In the genomic region with DNA sequence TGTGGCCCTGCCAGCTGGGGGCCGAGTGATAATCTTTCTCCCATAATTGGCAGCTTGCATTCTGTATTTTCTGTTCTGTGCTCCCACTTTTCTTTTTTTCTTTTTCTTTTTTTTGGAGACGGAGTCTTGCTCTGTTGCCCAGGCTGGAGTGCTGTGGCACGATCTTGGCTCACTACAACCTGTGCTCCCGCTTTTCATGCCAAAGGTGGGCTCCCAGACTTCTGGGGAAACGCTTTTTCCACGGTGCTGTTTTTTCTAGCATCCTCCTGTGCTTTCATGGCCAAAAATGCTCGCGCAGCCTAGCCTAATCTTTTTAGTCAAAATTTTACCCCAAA, we compare ENCODE assay signal across 1 cellular context.
TF ChIP-seq lines count a peak whose summit lies in the region.

No MANE protein-coding gene starts in this region.

TF ChIP-seq in GM23338, 12 proteins besides CTCF, POLR2A, EP300 and RAD21 (continued from another document):
- TF ChIP-seq, protein P1, sequence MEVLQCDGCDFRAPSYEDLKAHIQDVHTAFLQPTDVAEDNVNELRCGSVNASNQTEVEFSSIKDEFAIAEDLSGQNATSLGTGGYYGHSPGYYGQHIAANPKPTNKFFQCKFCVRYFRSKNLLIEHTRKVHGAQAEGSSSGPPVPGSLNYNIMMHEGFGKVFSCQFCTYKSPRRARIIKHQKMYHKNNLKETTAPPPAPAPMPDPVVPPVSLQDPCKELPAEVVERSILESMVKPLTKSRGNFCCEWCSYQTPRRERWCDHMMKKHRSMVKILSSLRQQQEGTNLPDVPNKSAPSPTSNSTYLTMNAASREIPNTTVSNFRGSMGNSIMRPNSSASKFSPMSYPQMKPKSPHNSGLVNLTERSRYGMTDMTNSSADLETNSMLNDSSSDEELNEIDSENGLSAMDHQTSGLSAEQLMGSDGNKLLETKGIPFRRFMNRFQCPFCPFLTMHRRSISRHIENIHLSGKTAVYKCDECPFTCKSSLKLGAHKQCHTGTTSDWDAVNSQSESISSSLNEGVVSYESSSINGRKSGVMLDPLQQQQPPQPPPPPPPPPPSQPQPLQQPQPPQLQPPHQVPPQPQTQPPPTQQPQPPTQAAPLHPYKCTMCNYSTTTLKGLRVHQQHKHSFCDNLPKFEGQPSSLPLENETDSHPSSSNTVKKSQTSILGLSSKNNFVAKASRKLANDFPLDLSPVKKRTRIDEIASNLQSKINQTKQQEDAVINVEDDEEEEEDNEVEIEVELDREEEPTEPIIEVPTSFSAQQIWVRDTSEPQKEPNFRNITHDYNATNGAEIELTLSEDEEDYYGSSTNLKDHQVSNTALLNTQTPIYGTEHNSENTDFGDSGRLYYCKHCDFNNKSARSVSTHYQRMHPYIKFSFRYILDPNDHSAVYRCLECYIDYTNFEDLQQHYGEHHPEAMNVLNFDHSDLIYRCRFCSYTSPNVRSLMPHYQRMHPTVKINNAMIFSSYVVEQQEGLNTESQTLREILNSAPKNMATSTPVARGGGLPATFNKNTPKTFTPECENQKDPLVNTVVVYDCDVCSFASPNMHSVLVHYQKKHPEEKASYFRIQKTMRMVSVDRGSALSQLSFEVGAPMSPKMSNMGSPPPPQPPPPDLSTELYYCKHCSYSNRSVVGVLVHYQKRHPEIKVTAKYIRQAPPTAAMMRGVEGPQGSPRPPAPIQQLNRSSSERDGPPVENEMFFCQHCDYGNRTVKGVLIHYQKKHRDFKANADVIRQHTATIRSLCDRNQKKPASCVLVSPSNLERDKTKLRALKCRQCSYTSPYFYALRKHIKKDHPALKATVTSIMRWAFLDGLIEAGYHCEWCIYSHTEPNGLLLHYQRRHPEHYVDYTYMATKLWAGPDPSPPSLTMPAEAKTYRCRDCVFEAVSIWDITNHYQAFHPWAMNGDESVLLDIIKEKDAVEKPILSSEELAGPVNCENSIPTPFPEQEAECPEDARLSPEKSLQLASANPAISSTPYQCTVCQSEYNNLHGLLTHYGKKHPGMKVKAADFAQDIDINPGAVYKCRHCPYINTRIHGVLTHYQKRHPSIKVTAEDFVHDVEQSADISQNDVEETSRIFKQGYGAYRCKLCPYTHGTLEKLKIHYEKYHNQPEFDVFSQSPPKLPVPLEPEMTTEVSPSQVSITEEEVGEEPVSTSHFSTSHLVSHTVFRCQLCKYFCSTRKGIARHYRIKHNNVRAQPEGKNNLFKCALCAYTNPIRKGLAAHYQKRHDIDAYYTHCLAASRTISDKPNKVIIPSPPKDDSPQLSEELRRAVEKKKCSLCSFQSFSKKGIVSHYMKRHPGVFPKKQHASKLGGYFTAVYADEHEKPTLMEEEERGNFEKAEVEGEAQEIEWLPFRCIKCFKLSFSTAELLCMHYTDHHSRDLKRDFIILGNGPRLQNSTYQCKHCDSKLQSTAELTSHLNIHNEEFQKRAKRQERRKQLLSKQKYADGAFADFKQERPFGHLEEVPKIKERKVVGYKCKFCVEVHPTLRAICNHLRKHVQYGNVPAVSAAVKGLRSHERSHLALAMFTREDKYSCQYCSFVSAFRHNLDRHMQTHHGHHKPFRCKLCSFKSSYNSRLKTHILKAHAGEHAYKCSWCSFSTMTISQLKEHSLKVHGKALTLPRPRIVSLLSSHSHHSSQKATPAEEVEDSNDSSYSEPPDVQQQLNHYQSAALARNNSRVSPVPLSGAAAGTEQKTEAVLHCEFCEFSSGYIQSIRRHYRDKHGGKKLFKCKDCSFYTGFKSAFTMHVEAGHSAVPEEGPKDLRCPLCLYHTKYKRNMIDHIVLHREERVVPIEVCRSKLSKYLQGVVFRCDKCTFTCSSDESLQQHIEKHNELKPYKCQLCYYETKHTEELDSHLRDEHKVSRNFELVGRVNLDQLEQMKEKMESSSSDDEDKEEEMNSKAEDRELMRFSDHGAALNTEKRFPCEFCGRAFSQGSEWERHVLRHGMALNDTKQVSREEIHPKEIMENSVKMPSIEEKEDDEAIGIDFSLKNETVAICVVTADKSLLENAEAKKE (CRISPR knock-in tag; IDR thresholded peaks at IDR 0.05) = no peak
- TF ChIP-seq EZH2phosphoT487 (IDR thresholded peaks at IDR 0.05; ENCODE audit: unreplicated experiment) = no peak
- TF ChIP-seq CREB1 (CRISPR knock-in tag; IDR thresholded peaks at IDR 0.05; ENCODE audit: low read depth) = no peak
